In genomic region chr4:26647523-26648224, GRCh38 we compare ENCODE assay signal across 21 cellular contexts.
DNase-seq lines count a peak whose midpoint lies in the region; ATAC-seq and TF ChIP-seq lines count a peak whose summit lies in the region.
"Had no signal": no experiment of that assay in that cellular context is flagged by ENCODE, and none has a peak within 500 bp of the region (broad histone marks: within the 10 kb centered on the region; RNA-seq: fewer than 3 reads in every experiment).

No MANE protein-coding gene starts in this region.

- H3K27ac Mint-ChIP-seq in neural progenitor cell: no peak overlapping the region
- H3K27ac Mint-ChIP-seq in activated CD4-positive, alpha-beta T cell treated with anti-CD3 and anti-CD28 coated beads for 36 hours: no peak overlapping the region
- H3K27ac Mint-ChIP-seq: HFFc6 had no signal

- H2AFZ ChIP-seq in DND-41 (ENCODE audit: low read depth, low read length) (no peak overlapping the region), neural progenitor cell (replicated peaks) (no peak overlapping the region)
- H2AFZ ChIP-seq: GM23248 had no signal

- H3K9ac ChIP-seq in DND-41 (ENCODE audit: low read depth, low read length) (no peak overlapping the region), neural progenitor cell (no peak overlapping the region)
- H3K9ac ChIP-seq: GM23248 had no signal

- no peak overlapping the region for H3K4me3 Mint-ChIP-seq in neural progenitor cell
- no peak overlapping the region for H3K4me3 Mint-ChIP-seq in activated CD4-positive, alpha-beta T cell treated with anti-CD3 and anti-CD28 coated beads for 36 hours
- H3K4me3 Mint-ChIP-seq: HFFc6 had no signal

- H3K4me3 ChIP-seq in DND-41 (ENCODE audit: low read depth in 1 of 2, low read length in 2 of 2) (no peak overlapping the region), HAP-1 (no peak overlapping the region), ectodermal cell (ENCODE audit: insufficient read depth, low read depth, low read length) (no peak overlapping the region), neural progenitor cell (no peak overlapping the region)
- H3K4me3 ChIP-seq: GM12878, GM23248 had no signal

- H3K36me3 ChIP-seq in DND-41 (ENCODE audit: insufficient read depth, low read length) (no peaks in the 10 kb centered on the region), HAP-1 (replicated peaks) (no peaks in the 10 kb centered on the region), ectodermal cell (ENCODE audit: control insufficient read depth, insufficient read depth, low read length) (no peaks in the 10 kb centered on the region), neural progenitor cell (no peaks in the 10 kb centered on the region)

- H3K27me3 ChIP-seq in DND-41 (ENCODE audit: insufficient read depth, low read length, poor library complexity) (no peaks in the 10 kb centered on the region), HAP-1 (ENCODE audit: low read depth) (no peaks in the 10 kb centered on the region), ectodermal cell (ENCODE audit: control insufficient read depth, insufficient read depth, low read length, poor library complexity, severe bottlenecking) (no peaks in the 10 kb centered on the region), neural progenitor cell (no peaks in the 10 kb centered on the region)

- no peak for TF ChIP-seq CTCF in DND-41 (IDR thresholded peaks at IDR 0.05; ENCODE audit: borderline replicate concordance, extremely low read depth, low read length, poor library complexity, severe bottlenecking)
- TF ChIP-seq CTCF in neural progenitor cell (IDR thresholded peaks at IDR 0.05): no peak

- peaks cover 7% of the 10 kb centered on the region for H3F3A ChIP-seq in neural progenitor cell (ENCODE audit: low read depth)

- H4K20me1 ChIP-seq in DND-41 (ENCODE audit: insufficient read depth, low read length) (no peaks in the 10 kb centered on the region), neural progenitor cell (ENCODE audit: low read depth) (no peaks in the 10 kb centered on the region)

- H3K4me2 ChIP-seq in DND-41 (ENCODE audit: insufficient read depth, low read length): no peak overlapping the region
- no peak overlapping the region for H3K4me2 ChIP-seq in neural progenitor cell

- intact Hi-C loops in activated CD4-positive, alpha-beta T cell treated with anti-CD3 and anti-CD28 coated beads for 36 hours (cut with DNase I, micrococcal nuclease): no loop called here

- peaks cover 33% of the 10 kb centered on the region for H3K36me3 Mint-ChIP-seq in neural progenitor cell
- H3K36me3 Mint-ChIP-seq in activated CD4-positive, alpha-beta T cell treated with anti-CD3 and anti-CD28 coated beads for 36 hours (ENCODE audit: low read depth): peaks cover 21% of the 10 kb centered on the region

- DNase-seq in DND-41: no peak
- DNase-seq in HAP-1 (ENCODE audit: low spot score in 2 of 2): peak; percentile 16 to 68
- no peak for DNase-seq in neural progenitor cell (ENCODE audit: low spot score)
- no peak for DNase-seq in activated CD4-positive, alpha-beta T cell treated with anti-CD3 and anti-CD28 coated beads for 36 hours
- DNase-seq in GM19240 (ENCODE audit: insufficient read length, low spot score): no peak
- DNase-seq: AML-193, DMS153, GM23248, HFFc6, NCI-H1105, NCI-H2227 treated with DMSO at 0.1 percent for 48 hours, NCI-H510A treated with DMSO at 0.1 percent for 48 hours, NCI-H774, OCI-M1, Right ventricle myocardium superior, SW 1271 had no signal

- in situ Hi-C loops in HAP-1 (cut with MboI; ENCODE audit: low sequenced_read_pairs): no loop called here

- H3K4me1 Mint-ChIP-seq in neural progenitor cell: no peaks in the 10 kb centered on the region
- H3K4me1 Mint-ChIP-seq in activated CD4-positive, alpha-beta T cell treated with anti-CD3 and anti-CD28 coated beads for 36 hours: no peaks in the 10 kb centered on the region

- H3K9me3 Mint-ChIP-seq in neural progenitor cell: peaks cover 42% of the 10 kb centered on the region
- peaks cover 10% of the 10 kb centered on the region for H3K9me3 Mint-ChIP-seq in activated CD4-positive, alpha-beta T cell treated with anti-CD3 and anti-CD28 coated beads for 36 hours (ENCODE audit: low read depth)
- H3K9me3 Mint-ChIP-seq: HFFc6 had no signal

- ATAC-seq in DND-41 (ENCODE audit: insufficient read depth, low read depth) (peak; percentile 35; the same call in 1 of the 3 replicates), esophagus mucosa (no peak)
- no peak for ATAC-seq in activated CD4-positive, alpha-beta T cell treated with anti-CD3 and anti-CD28 coated beads for 36 hours
- ATAC-seq: GM12878 had no signal

- POLR2A ChIA-PET in activated CD4-positive, alpha-beta T cell treated with anti-CD3 and anti-CD28 coated beads for 36 hours (lab: Charles Lee): no interaction called here

- H3K79me2 ChIP-seq in DND-41 (ENCODE audit: insufficient read depth, low read length): no peaks in the 10 kb centered on the region
- H3K79me2 ChIP-seq in neural progenitor cell (ENCODE audit: low read depth): no peaks in the 10 kb centered on the region

- peaks cover 2% of the 10 kb centered on the region for H3K27me3 Mint-ChIP-seq in neural progenitor cell (ENCODE audit: insufficient read depth, low read depth)
- no peaks in the 10 kb centered on the region for H3K27me3 Mint-ChIP-seq in activated CD4-positive, alpha-beta T cell treated with anti-CD3 and anti-CD28 coated beads for 36 hours

- CTCF ChIA-PET in activated CD4-positive, alpha-beta T cell treated with anti-CD3 and anti-CD28 coated beads for 36 hours (lab: Charles Lee): interaction anchor here (0.8 to 1.6 kb wide), 2 partner anchors 9 to 25 kb away, joined by 3 to 5 read pairs; no protein-coding TSS in a partner anchor

- no peak overlapping the region; the same call in 1 of the 2 replicates for H3K27ac ChIP-seq in DND-41 (ENCODE audit: low read length)
- peak overlapping the region; percentile 8 for H3K27ac ChIP-seq in ectodermal cell (ENCODE audit: insufficient read depth, low read depth, low read length, poor library complexity, severe bottlenecking)
- peak overlapping the region; percentile 18 for H3K27ac ChIP-seq in neural progenitor cell
- H3K27ac ChIP-seq: C4-2B, GM23248, HL-60 had no signal

- H3K4me1 ChIP-seq in DND-41 (ENCODE audit: insufficient read depth, low read length): peaks cover 7% of the 10 kb centered on the region; the same call in 1 of the 2 replicates
- peaks cover 11% of the 10 kb centered on the region for H3K4me1 ChIP-seq in HAP-1
- H3K4me1 ChIP-seq in ectodermal cell (ENCODE audit: control insufficient read depth, insufficient read depth, low read length): no peaks in the 10 kb centered on the region
- H3K4me1 ChIP-seq in neural progenitor cell: peaks cover 5% of the 10 kb centered on the region

- WGBS in ectodermal cell, 2 experiments: 63 to 64% methylated on average over 2 of the region's 2 CpGs

- H3K9me3 ChIP-seq in DND-41 (ENCODE audit: insufficient read depth, low read length, severe bottlenecking) (no peaks in the 10 kb centered on the region), HAP-1 (no peaks in the 10 kb centered on the region; the same call in 1 of the 2 replicates), ectodermal cell (ENCODE audit: control insufficient read depth, low read length) (peaks cover 3% of the 10 kb centered on the region), neural progenitor cell (ENCODE audit: low read depth) (no peaks in the 10 kb centered on the region)

Comparison
In these comparisons a context has a peak if more than half of its experiments do, and no peak if none do; other contexts are left out.
1. DNase-seq: peak in HAP-1 (2 of 2); none in DND-41 (single experiment), neural progenitor cell (single experiment), activated CD4-positive, alpha-beta T cell treated with anti-CD3 and anti-CD28 coated beads for 36 hours (single experiment) and GM19240 (single experiment).